Comparison of ENCODE assay signal across 10 cellular contexts in the genomic region with DNA sequence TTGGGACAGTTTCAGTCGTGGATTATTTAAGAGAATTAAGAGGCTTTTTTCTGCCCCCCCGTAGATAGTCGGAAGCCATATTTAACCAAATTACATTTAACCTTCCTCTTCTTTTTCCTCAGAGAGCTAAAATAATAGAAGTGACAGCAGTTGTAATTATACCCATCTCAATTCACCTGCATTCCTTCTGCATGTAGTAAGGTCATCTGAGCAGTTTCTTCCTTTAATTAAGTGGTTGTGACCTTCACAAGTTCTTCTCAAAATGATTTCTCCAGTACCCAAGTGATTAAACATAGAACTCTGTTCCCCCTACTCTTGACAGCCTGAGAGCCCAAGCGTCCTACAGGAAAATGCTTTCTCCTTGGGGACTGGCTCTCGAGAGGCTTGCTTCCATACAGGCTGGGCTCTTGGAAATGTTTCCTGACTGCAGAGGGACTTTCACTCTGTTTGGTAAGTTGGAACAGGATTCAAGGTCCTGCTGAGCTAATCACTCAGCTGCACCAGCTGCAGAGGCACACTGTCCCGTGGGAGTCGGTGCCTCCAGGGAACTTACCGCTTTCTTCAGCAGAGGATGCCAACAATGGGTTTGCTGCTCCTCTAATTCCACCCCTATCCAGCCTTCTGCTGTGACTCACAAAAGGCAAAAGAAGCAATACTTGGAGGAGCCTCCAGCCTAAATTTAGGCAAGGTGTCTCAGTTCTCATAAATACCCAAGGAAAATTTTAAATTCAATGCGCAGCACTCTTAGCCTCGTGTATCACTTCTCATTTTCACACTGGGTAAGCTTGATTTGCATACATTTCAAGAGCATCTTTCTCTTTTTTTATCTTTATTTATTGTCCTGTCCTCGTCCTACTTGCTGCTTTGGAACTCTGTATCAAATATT.
A peak's percentile ranks its signal among the peaks of the same experiment; 100 is the strongest.
DNase-seq lines count a peak whose midpoint lies in the region; ATAC-seq and TF ChIP-seq lines count a peak whose summit lies in the region.
"Had no signal": no experiment of that assay in that cellular context is flagged by ENCODE, and none has a peak within 500 bp of the region (broad histone marks: within the 10 kb centered on the region; RNA-seq: fewer than 3 reads in every experiment).

No MANE protein-coding gene starts in this region.

- H3K4me2 ChIP-seq in DOHH2 (ENCODE audit: low read length) (peak overlapping the region; percentile 32), SU-DHL-6 (ENCODE audit: low read depth, low read length, poor library complexity, severe bottlenecking) (peak overlapping the region; percentile 18)

- H3K79me2 ChIP-seq in DOHH2 (ENCODE audit: control insufficient read depth, low read length) = no peaks in the 10 kb centered on the region
- H3K79me2 ChIP-seq in SU-DHL-6 (ENCODE audit: insufficient read depth, low read length) = no peaks in the 10 kb centered on the region

- H4K20me1 ChIP-seq in DOHH2 (ENCODE audit: control insufficient read depth, insufficient read depth, low read depth, low read length) = no peaks in the 10 kb centered on the region
- H4K20me1 ChIP-seq in SU-DHL-6 (ENCODE audit: low read depth, low read length) = no peaks in the 10 kb centered on the region

- no peaks in the 10 kb centered on the region for H3K4me1 Mint-ChIP-seq in chondrocyte (ENCODE audit: low read depth)

- H3K9ac ChIP-seq in SU-DHL-6 (ENCODE audit: low read length) = no peak overlapping the region

- DNase-seq in chondrocyte (ENCODE audit: low spot score) = no peak
- DNase-seq in NCI-H1105 (lab: John Stamatoyannopoulos, UW) = no peak
- no peak for DNase-seq in Peyer's patch
- no peak for DNase-seq in left lung
- DNase-seq: activated gamma-delta T cell treated with Interleukin-2 at 50 U/mL for 16 hours had no signal

- peaks cover 6% of the 10 kb centered on the region for H3K27me3 Mint-ChIP-seq in chondrocyte (ENCODE audit: low read depth)

- peaks cover 6% of the 10 kb centered on the region for H3K9me3 Mint-ChIP-seq in chondrocyte (ENCODE audit: low read depth)

- H2AFZ ChIP-seq in SU-DHL-6 (ENCODE audit: low read depth, low read length, severe bottlenecking) = peak overlapping the region; percentile 9

- H3K4me1 ChIP-seq in DOHH2 (ENCODE audit: control insufficient read depth, low read length) = peaks cover 17% of the 10 kb centered on the region
- H3K4me1 ChIP-seq in Peyer's patch = no peaks in the 10 kb centered on the region
- H3K4me1 ChIP-seq in left lung = no peaks in the 10 kb centered on the region
- H3K4me1 ChIP-seq: suprapubic skin had no signal

- TF ChIP-seq POLR2A in Peyer's patch (IDR thresholded peaks at IDR 0.05) = no peak

- H3K27me3 ChIP-seq in DOHH2 (ENCODE audit: control insufficient read depth, low read length) (no peaks in the 10 kb centered on the region), SU-DHL-6 (ENCODE audit: low read length) (no peaks in the 10 kb centered on the region), Peyer's patch (no peaks in the 10 kb centered on the region), left lung (no peaks in the 10 kb centered on the region)
- H3K27me3 ChIP-seq: suprapubic skin had no signal

- no peak overlapping the region for H3K4me3 Mint-ChIP-seq in chondrocyte (ENCODE audit: unreplicated experiment)

- intact Hi-C loops in left lung (cut with DNase I) = no loop called here

- H3K36me3 Mint-ChIP-seq in chondrocyte (ENCODE audit: low read depth) = no peaks in the 10 kb centered on the region

- H3K4me3 ChIP-seq in DOHH2 (ENCODE audit: low read length) (0 out of 2 replicates have a peak overlapping the region, but pooled peaks have one; percentile 21), SU-DHL-6 (ENCODE audit: insufficient read depth, low read length, poor library complexity, severe bottlenecking) (no peak overlapping the region), Peyer's patch (no peak overlapping the region), left lung (no peak overlapping the region)
- H3K4me3 ChIP-seq: suprapubic skin had no signal

- H3K9me2 ChIP-seq in DOHH2 (replicated peaks; ENCODE audit: control insufficient read depth, low read length) (peaks cover 2% of the 10 kb centered on the region), SU-DHL-6 (replicated peaks; ENCODE audit: insufficient read depth, low read length) (no peaks in the 10 kb centered on the region)

- no peak overlapping the region for H3K27ac ChIP-seq in DOHH2 (ENCODE audit: low read depth, low read length)
- 0 out of 2 replicates have a peak overlapping the region, but pooled peaks have one; percentile 20 for H3K27ac ChIP-seq in SU-DHL-6 (ENCODE audit: low read depth, low read length)
- peak overlapping the region in 1 of 4 donors; percentile 64 for H3K27ac ChIP-seq in Peyer's patch
- H3K27ac ChIP-seq in left lung = no peak overlapping the region
- H3K27ac ChIP-seq: suprapubic skin had no signal

- H3K36me3 ChIP-seq in DOHH2 (ENCODE audit: control insufficient read depth, low read length) = no peaks in the 10 kb centered on the region
- H3K36me3 ChIP-seq in SU-DHL-6 (ENCODE audit: low read length) = no peaks in the 10 kb centered on the region
- no peaks in the 10 kb centered on the region for H3K36me3 ChIP-seq in Peyer's patch
- no peaks in the 10 kb centered on the region for H3K36me3 ChIP-seq in left lung
- H3K36me3 ChIP-seq: suprapubic skin had no signal

- H3F3A ChIP-seq in DOHH2 (ENCODE audit: control insufficient read depth, insufficient read depth) (no peaks in the 10 kb centered on the region), SU-DHL-6 (ENCODE audit: insufficient read depth) (no peaks in the 10 kb centered on the region)

- H3K27ac Mint-ChIP-seq in chondrocyte (ENCODE audit: unreplicated experiment) = no peak overlapping the region

- TF ChIP-seq CTCF in DOHH2 (IDR thresholded peaks at IDR 0.05; ENCODE audit: low read depth, low read length, poor library complexity, severe bottlenecking) (no peak), SU-DHL-6 (IDR thresholded peaks at IDR 0.05; ENCODE audit: insufficient read depth, low read length, poor library complexity, severe bottlenecking) (no peak), chondrocyte (IDR thresholded peaks at IDR 0.05) (no peak), Peyer's patch (IDR thresholded peaks at IDR 0.05) (no peak), left lung (IDR thresholded peaks at IDR 0.05) (no peak)

- no peaks in the 10 kb centered on the region for H3K9me3 ChIP-seq in DOHH2 (ENCODE audit: control insufficient read depth, insufficient read depth, low read length)
- no peaks in the 10 kb centered on the region for H3K9me3 ChIP-seq in SU-DHL-6 (ENCODE audit: insufficient read depth, low read length)
- no peaks in the 10 kb centered on the region for H3K9me3 ChIP-seq in Peyer's patch
- H3K9me3 ChIP-seq in left lung = peaks cover 0 to 14% of the 10 kb centered on the region in 2 donors

- ATAC-seq in GM19397 (IDR thresholded peaks at IDR 0.05; ENCODE audit: unreplicated experiment) (peak; percentile 82), HG02981 (IDR thresholded peaks at IDR 0.05; ENCODE audit: unreplicated experiment) (peak; percentile 78), left lung (no peak)
